In genomic region chr19:40091205-40092129, GRCh38 we compare ENCODE assay signal across 8 cellular contexts. TPM values are rescaled to one million over a fixed set of nuclear protein-coding genes. Genes with fewer than 3 reads are reported as not detected.
DNase-seq lines count a peak whose midpoint lies in the region; ATAC-seq and TF ChIP-seq lines count a peak whose summit lies in the region.

No MANE protein-coding gene starts in this region.

- peaks cover 0 to 14% (median 6%) of the 10 kb centered on the region in 7 donors for H3K9me3 Mint-ChIP-seq in naive B cell

- CTCF ChIA-PET in BJ (lab: Yijun Ruan, JAX), result interaction anchor here (0.6 to 1.6 kb wide), 2 partner anchors 248 to 840 kb away, joined by 3 to 4 read pairs; no protein-coding TSS in a partner anchor

- DNase-seq in BJ (ENCODE audit: low read depth) (no peak), coronary artery (ENCODE audit: low spot score) (no peak), naive B cell (no peak), NOMO-1 (lab: John Stamatoyannopoulos, UW; ENCODE audit: unreplicated experiment in 2 of 2) (no peak), NCI-H1436 (lab: John Stamatoyannopoulos, UW) (no peak), NCI-H524 (lab: John Stamatoyannopoulos, UW) (no peak)

- ATAC-seq in naive B cell (ENCODE audit: low read depth in 2 of 2) (no peak), HG03342 (IDR thresholded peaks at IDR 0.05; ENCODE audit: unreplicated experiment) (no peak)

- H3K9me3 ChIP-seq in KOPT-K1 (ENCODE audit: insufficient read depth, low read length, poor library complexity, severe bottlenecking), result peaks cover 18% of the 10 kb centered on the region

- peaks cover 0 to 15% of the 10 kb centered on the region in 2 donors for H3K36me3 Mint-ChIP-seq in naive B cell

- peak overlapping the region; percentile 97 to 100 (median 99) for H3K4me3 Mint-ChIP-seq in naive B cell

- POLR2A ChIA-PET in BJ (lab: Charles Lee), result no interaction called here

- no peaks in the 10 kb centered on the region for H3K36me3 ChIP-seq in BJ (ENCODE audit: control insufficient read depth, insufficient read depth, low read length)
- H3K36me3 ChIP-seq in KOPT-K1 (ENCODE audit: insufficient read depth, low read length), result 0 out of 2 replicates have a peak, but pooled peaks cover 5% of the 10 kb centered on the region

- H3K27me3 Mint-ChIP-seq in naive B cell, result peaks cover 8 to 25% (median 25%) of the 10 kb centered on the region in 3 donors

- H3K4me3 ChIP-seq in BJ (ENCODE audit: low read depth, low read length), result peak overlapping the region; percentile 83
- H3K4me3 ChIP-seq in coronary artery, result peak overlapping the region; percentile 89

- TF ChIP-seq CTCF in BJ (IDR thresholded peaks at IDR 0.05; ENCODE audit: insufficient read depth, low read depth, low read length), result no peak
- no peak for TF ChIP-seq CTCF in coronary artery (IDR thresholded peaks at IDR 0.05)

- no peaks in the 10 kb centered on the region; the same call in 1 of the 2 replicates for H3K27me3 ChIP-seq in BJ (ENCODE audit: control insufficient read depth, insufficient read depth, low read length)

- peak overlapping the region; percentile 79 for H3K27ac ChIP-seq in KOPT-K1 (ENCODE audit: low read depth, low read length, poor library complexity, severe bottlenecking)
- peak overlapping the region; percentile 82 to 96 for H3K27ac ChIP-seq in coronary artery

- H3K27ac Mint-ChIP-seq in naive B cell, result peak overlapping the region in 5 of 6 donors; percentile 91 to 99 (median 98)

- peaks cover 33 to 44% (median 40%) of the 10 kb centered on the region in 3 donors for H3K4me1 Mint-ChIP-seq in naive B cell

RNA-seq across cellular contexts. Expression of gene ZNF780A, which starts 0.7 kb away (rescaled TPM):
- polyA plus RNA-seq in BJ (2011; rRNA removed) (4.2 and 8.1 TPM in 2 replicates), naive B cell (ENCODE audit: low read depth in 6 of 6) (10 to 100 TPM; 13.3 to 34.7 (median 18.4) TPM)
- polyA minus RNA-seq in BJ (2011; rRNA and poly(A)+ RNA removed), result 5.8 and 7.7 TPM in 2 replicates

RNA-seq across cellular contexts. Expression of gene ZNF780B, which starts 35.4 kb away (rescaled TPM):
- 2.3 and 7.4 TPM in 2 replicates for polyA plus RNA-seq in BJ (2011; rRNA removed)
- polyA minus RNA-seq in BJ (2011; rRNA and poly(A)+ RNA removed), result 9.3 and 11.9 TPM in 2 replicates
- 10 to 100 TPM in 4 of 6 donors, 1 to 10 TPM in 2; 2.5 to 18.4 (median 13.8) TPM for polyA plus RNA-seq in naive B cell (ENCODE audit: low read depth in 6 of 6)
